Comparison of ENCODE assay signal across 8 cellular contexts in the genomic region with DNA sequence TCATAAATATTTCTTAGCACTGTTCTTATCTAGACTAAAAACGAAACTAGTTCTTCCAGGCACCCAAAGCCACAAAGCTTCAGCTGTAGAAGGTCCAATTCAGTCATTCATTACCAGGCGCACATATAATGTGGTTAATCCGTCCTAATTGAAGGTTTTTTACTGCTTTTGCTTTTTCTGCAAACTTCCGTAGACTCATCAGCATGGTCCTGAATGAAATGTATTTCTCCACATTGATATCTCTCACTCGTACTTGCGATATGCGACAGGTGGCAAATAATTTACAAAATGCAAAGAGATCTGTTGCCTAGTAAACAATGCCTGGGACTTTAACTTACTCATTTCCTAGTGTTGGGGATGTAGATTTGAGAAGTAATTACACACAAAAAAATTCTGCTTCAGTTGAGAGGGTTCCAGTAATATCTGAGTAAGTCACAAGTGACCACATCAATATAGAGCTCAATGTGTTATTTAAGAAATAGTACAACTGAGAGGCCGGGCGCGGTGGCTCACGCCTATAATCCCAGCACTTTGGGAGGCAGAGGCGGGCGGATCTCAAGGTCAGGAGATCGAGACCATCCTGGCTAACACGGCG.
DNase-seq lines count a peak whose midpoint lies in the region; ATAC-seq lines count a peak whose summit lies in the region.

No MANE protein-coding gene starts in this region.

- ATAC-seq in HG03342 (IDR thresholded peaks at IDR 0.05; ENCODE audit: unreplicated experiment): peak; percentile 70
- peak; percentile 69 for ATAC-seq in activated T-helper 17 cell treated with anti-CD3 and anti-CD28 coated beads, Interleukin-2, amount 50 U/mL, for 72 hours (replicated peaks)
- peak; percentile 69 to 72 for ATAC-seq in stimulated activated naive B cell treated with anti-CD40 and anti-IgM and Interleukin-4, amounts not matched to agents 10 μg/mL and 1 μg/mL and 100 μg/mL, for 72 hours (replicated peaks)

- no peaks in the 10 kb centered on the region for H3K9me3 Mint-ChIP-seq in activated T-helper 17 cell treated with anti-CD3 and anti-CD28 coated beads, Interleukin-2, amount 50 U/mL, for 72 hours
- H3K9me3 Mint-ChIP-seq in stimulated activated naive B cell treated with anti-CD40 and anti-IgM and Interleukin-4, amounts not matched to agents 10 μg/mL and 1 μg/mL and 100 μg/mL, for 72 hours: no peaks in the 10 kb centered on the region

- H3K36me3 Mint-ChIP-seq in activated T-helper 17 cell treated with anti-CD3 and anti-CD28 coated beads, Interleukin-2, amount 50 U/mL, for 72 hours (ENCODE audit: low read depth): peaks cover 10% of the 10 kb centered on the region
- peaks cover 2 to 4% of the 10 kb centered on the region in 2 donors for H3K36me3 Mint-ChIP-seq in stimulated activated naive B cell treated with anti-CD40 and anti-IgM and Interleukin-4, amounts not matched to agents 10 μg/mL and 1 μg/mL and 100 μg/mL, for 72 hours

- no peaks in the 10 kb centered on the region for H3K27me3 Mint-ChIP-seq in activated T-helper 17 cell treated with anti-CD3 and anti-CD28 coated beads, Interleukin-2, amount 50 U/mL, for 72 hours
- no peaks in the 10 kb centered on the region for H3K27me3 Mint-ChIP-seq in stimulated activated naive B cell treated with anti-CD40 and anti-IgM and Interleukin-4, amounts not matched to agents 10 μg/mL and 1 μg/mL and 100 μg/mL, for 72 hours

- peak overlapping the region; percentile 87 for H3K4me3 Mint-ChIP-seq in activated T-helper 17 cell treated with anti-CD3 and anti-CD28 coated beads, Interleukin-2, amount 50 U/mL, for 72 hours
- peak overlapping the region; percentile 76 to 81 for H3K4me3 Mint-ChIP-seq in stimulated activated naive B cell treated with anti-CD40 and anti-IgM and Interleukin-4, amounts not matched to agents 10 μg/mL and 1 μg/mL and 100 μg/mL, for 72 hours

- peaks cover 46% of the 10 kb centered on the region for H3K4me1 Mint-ChIP-seq in activated T-helper 17 cell treated with anti-CD3 and anti-CD28 coated beads, Interleukin-2, amount 50 U/mL, for 72 hours
- peaks cover 29 to 80% of the 10 kb centered on the region in 2 donors for H3K4me1 Mint-ChIP-seq in stimulated activated naive B cell treated with anti-CD40 and anti-IgM and Interleukin-4, amounts not matched to agents 10 μg/mL and 1 μg/mL and 100 μg/mL, for 72 hours

- DNase-seq in stimulated activated naive CD4-positive, alpha-beta T cell (lab: John Stamatoyannopoulos, UW): peak in 4 of 6 experiments; percentile 8 to 50 (median 44)
- DNase-seq in stimulated activated naive CD4-positive, alpha-beta T cell treated with Interleukin-2 at 50 U/mL for 16 hours (lab: John Stamatoyannopoulos, UW): no peak
- DNase-seq in stimulated activated naive B cell treated with anti-CD40 and anti-IgM and Interleukin-4, amounts not matched to agents 10 μg/mL and 1 μg/mL and 100 μg/mL, for 72 hours: no peak
- no peak for DNase-seq in COR-L47 (lab: John Stamatoyannopoulos, UW)
- DNase-seq in Ammon's horn (ENCODE audit: low spot score): no peak
- DNase-seq in NCI-H510A treated with DMSO at 0.1 percent for 48 hours (lab: John Stamatoyannopoulos, UW): no peak

- peak overlapping the region; percentile 99 for H3K27ac Mint-ChIP-seq in activated T-helper 17 cell treated with anti-CD3 and anti-CD28 coated beads, Interleukin-2, amount 50 U/mL, for 72 hours
- peak overlapping the region; percentile 93 for H3K27ac Mint-ChIP-seq in stimulated activated naive B cell treated with anti-CD40 and anti-IgM and Interleukin-4, amounts not matched to agents 10 μg/mL and 1 μg/mL and 100 μg/mL, for 72 hours

Comparison
In these comparisons a context has a peak if more than half of its experiments do, and no peak if none do; other contexts are left out.
1. DNase-seq: peak in stimulated activated naive CD4-positive, alpha-beta T cell (4 of 6); none in stimulated activated naive CD4-positive, alpha-beta T cell treated with Interleukin-2 at 50 U/mL for 16 hours (single experiment), stimulated activated naive B cell treated with anti-CD40 and anti-IgM and Interleukin-4, amounts not matched to agents 10 μg/mL and 1 μg/mL and 100 μg/mL, for 72 hours (single experiment), COR-L47 (single experiment), Ammon's horn (single experiment) and NCI-H510A treated with DMSO at 0.1 percent for 48 hours (single experiment).
2. Peak in every context shown above with its lines, with median percentiles within 50 percentile points of each other: ATAC-seq.